In the genomic region with DNA sequence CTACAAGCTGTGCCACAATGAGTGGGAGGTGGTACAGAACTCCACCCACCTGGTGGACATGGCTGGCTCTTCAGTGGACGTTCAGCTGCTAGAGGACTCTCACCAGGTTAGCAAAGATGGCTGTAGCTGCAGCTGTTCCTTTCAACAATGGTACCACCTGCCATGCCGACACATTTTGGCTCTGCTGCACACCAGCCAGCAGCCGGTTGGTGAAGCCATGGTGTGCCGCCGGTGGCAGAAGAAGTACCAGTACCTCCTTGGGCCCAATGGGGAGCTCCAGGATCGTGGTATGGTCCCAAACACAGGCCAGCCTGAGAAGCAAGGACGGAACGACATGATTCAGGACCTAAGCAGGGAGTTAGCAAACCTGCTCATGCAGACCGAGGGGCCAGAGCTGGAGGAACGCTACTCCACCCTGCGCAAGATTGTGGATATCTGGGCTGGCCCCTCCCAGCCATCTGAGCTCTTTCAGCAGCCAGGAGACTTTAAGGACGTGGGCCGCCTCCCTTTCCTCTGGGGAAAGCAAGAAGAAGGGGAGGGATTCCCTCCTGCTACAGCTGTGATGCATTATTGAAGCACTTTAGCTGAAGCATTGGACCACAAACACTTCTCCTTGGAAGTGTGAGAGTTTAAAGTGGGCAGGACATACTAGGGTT, we compare ENCODE assay signal across 25 cellular contexts. TPM values are rescaled to one million over a fixed set of nuclear protein-coding genes. Genes with fewer than 3 reads are reported as not detected.
A peak's percentile ranks its signal among the peaks of the same experiment; 100 is the strongest.
DNase-seq lines count a peak whose midpoint lies in the region; ATAC-seq and TF ChIP-seq lines count a peak whose summit lies in the region.
"Had no signal": no experiment of that assay in that cellular context is flagged by ENCODE, and none has a peak within 500 bp of the region (broad histone marks: within the 10 kb centered on the region; RNA-seq: fewer than 3 reads in every experiment).

No MANE protein-coding gene starts in this region.

- no peaks in the 10 kb centered on the region for H3K27me3 Mint-ChIP-seq in activated naive CD4-positive, alpha-beta T cell treated with anti-CD3 and anti-CD28 coated beads for 36 hours (ENCODE audit: low read depth)
- H3K27me3 Mint-ChIP-seq: naive thymus-derived CD8-positive, alpha-beta T cell; T-helper 17 cell had no signal

- in situ Hi-C loops in ACHN (cut with HindIII; ENCODE audit: low pct_ligation_motif_present, low pct_unique_long_range_greater_than_20kb, low sequenced_read_pairs), result no loop called here

- peak overlapping the region in 1 of 4 donors; percentile 57 for H3K27ac ChIP-seq in gastroesophageal sphincter
- H3K27ac ChIP-seq: BLaER1, parathyroid adenoma, SK-N-MC, upper lobe of right lung had no signal

- no peak for TF ChIP-seq CTCF in gastroesophageal sphincter (IDR thresholded peaks at IDR 0.05)

- no peak for TF ChIP-seq EP300 in gastroesophageal sphincter (IDR thresholded peaks at IDR 0.05)

- peaks cover 7% of the 10 kb centered on the region for H3K36me3 Mint-ChIP-seq in activated naive CD4-positive, alpha-beta T cell treated with anti-CD3 and anti-CD28 coated beads for 36 hours (ENCODE audit: low read depth)

- no peak for TF ChIP-seq POLR2A in gastroesophageal sphincter (IDR thresholded peaks at IDR 0.05)

- H3K9me3 Mint-ChIP-seq in activated naive CD4-positive, alpha-beta T cell treated with anti-CD3 and anti-CD28 coated beads for 36 hours, result no peaks in the 10 kb centered on the region
- H3K9me3 Mint-ChIP-seq: naive thymus-derived CD8-positive, alpha-beta T cell had no signal

- CTCF ChIA-PET in activated naive CD4-positive, alpha-beta T cell treated with anti-CD3 and anti-CD28 coated beads for 36 hours (lab: Charles Lee), result interaction anchor here (0.7 to 1.0 kb wide), 2 partner anchors 11 to 12 kb away, joined by 3 to 4 read pairs; no protein-coding TSS in a partner anchor

- peaks cover 22% of the 10 kb centered on the region for H3K4me1 Mint-ChIP-seq in activated naive CD4-positive, alpha-beta T cell treated with anti-CD3 and anti-CD28 coated beads for 36 hours (ENCODE audit: low read depth)

- intact Hi-C loops in activated naive CD4-positive, alpha-beta T cell treated with anti-CD3 and anti-CD28 coated beads for 36 hours (cut with micrococcal nuclease), result no loop called here

- no peak overlapping the region for H3K27ac Mint-ChIP-seq in activated naive CD4-positive, alpha-beta T cell treated with anti-CD3 and anti-CD28 coated beads for 36 hours
- H3K27ac Mint-ChIP-seq: T-helper 17 cell, WTC11 had no signal

- H3K36me3 ChIP-seq in gastroesophageal sphincter, result peaks cover 0 to 34% of the 10 kb centered on the region in 2 donors
- H3K36me3 ChIP-seq: breast epithelium had no signal

- peaks cover 0 to 27% (median 6%) of the 10 kb centered on the region in 3 donors for H3K4me1 ChIP-seq in gastroesophageal sphincter
- H3K4me1 ChIP-seq: parathyroid adenoma had no signal

- WGBS in gastroesophageal sphincter (ENCODE audit: low coverage in 1 of 2), 2 donors, result 80% methylated on average over 2 of the region's 13 CpGs; no CpG with 5 or more reads in 1 of the 2 donors

- H3K4me3 Mint-ChIP-seq in activated naive CD4-positive, alpha-beta T cell treated with anti-CD3 and anti-CD28 coated beads for 36 hours, result no peak overlapping the region
- H3K4me3 Mint-ChIP-seq: naive thymus-derived CD8-positive, alpha-beta T cell; T-helper 17 cell; WTC11 had no signal

- no peaks in the 10 kb centered on the region for H3K27me3 ChIP-seq in gastroesophageal sphincter
- H3K27me3 ChIP-seq: BLaER1, breast epithelium, esophagus squamous epithelium, upper lobe of right lung had no signal

- no peak overlapping the region for H3K4me3 ChIP-seq in gastroesophageal sphincter
- H3K4me3 ChIP-seq: BLaER1, breast epithelium, coronary artery, esophagus squamous epithelium, SK-N-MC, upper lobe of right lung had no signal

- H3K9me3 ChIP-seq in gastroesophageal sphincter, result no peaks in the 10 kb centered on the region
- H3K9me3 ChIP-seq: BLaER1, breast epithelium, esophagus squamous epithelium, upper lobe of right lung had no signal

- ATAC-seq in gastroesophageal sphincter, result peak; percentile 46
- ATAC-seq in HG02885 (IDR thresholded peaks at IDR 0.05; ENCODE audit: poor library complexity, unreplicated experiment), result no peak
- ATAC-seq: HCT116; naive thymus-derived CD8-positive, alpha-beta T cell; T-helper 17 cell; upper lobe of right lung; WTC11 had no signal

- DNase-seq in AG08395 (ENCODE audit: low spot score) (peak; percentile 39), NCI-H82 treated with DMSO at 0.1 percent for 48 hours (lab: John Stamatoyannopoulos, UW; ENCODE audit: unreplicated experiment) (peak; percentile 28), ACHN (no peak)
- no peak for DNase-seq in activated naive CD4-positive, alpha-beta T cell treated with anti-CD3 and anti-CD28 coated beads for 36 hours
- DNase-seq: activated CD4-positive, alpha-beta T cell treated with anti-CD3 and anti-CD28 coated beads, Interleukin-2, amount 50 U/mL, for 48 hours; COR-L47; DMS79 treated with DMSO at 0.1 percent for 48 hours; esophagus squamous epithelium; head of caudate nucleus; left cardiac atrium; mesendoderm; MV-4-11; naive thymus-derived CD8-positive, alpha-beta T cell; NCI-H510A treated with DMSO at 0.1 percent for 48 hours; T-helper 17 cell; upper lobe of right lung had no signal

RNA-seq across cellular contexts. Expression of a gene that starts 2.8 kb away (rescaled TPM):
- 10 to 100 TPM in 1 of 4 donors, 1 to 10 TPM in 3; 6.6 to 11.9 (median 9.1) TPM for total RNA-seq in gastroesophageal sphincter
- 1 to 10 TPM; 8.2 to 8.4 TPM for total RNA-seq in activated naive CD4-positive, alpha-beta T cell treated with anti-CD3 and anti-CD28 coated beads for 36 hours

RNA-seq across cellular contexts. Expression of a gene that starts 9.2 kb away (rescaled TPM):
- 1 to 10 TPM in 3 of 4 donors, not detected in 1; 4.2 to 7.9 (median 5.1) TPM for total RNA-seq in gastroesophageal sphincter
- total RNA-seq in activated naive CD4-positive, alpha-beta T cell treated with anti-CD3 and anti-CD28 coated beads for 36 hours, result under 1 TPM; 0.38 to 0.52 TPM

RNA-seq across cellular contexts. Expression of a gene that starts 12.8 kb away (rescaled TPM):
- total RNA-seq in gastroesophageal sphincter, result 10 to 100 TPM in 3 of 4 donors, 1 to 10 TPM in 1; 2.2 to 26.4 (median 17.0) TPM
- total RNA-seq in activated naive CD4-positive, alpha-beta T cell treated with anti-CD3 and anti-CD28 coated beads for 36 hours, result 1 to 10 TPM in 1 of 2 experiments, under 1 TPM in 1; 0.99 to 1.4 TPM

RNA-seq across cellular contexts. Expression of a gene that starts 12.9 kb away (rescaled TPM):
- total RNA-seq in gastroesophageal sphincter, result 10 to 100 TPM; 36.4 to 73.0 (median 56.6) TPM
- total RNA-seq in activated naive CD4-positive, alpha-beta T cell treated with anti-CD3 and anti-CD28 coated beads for 36 hours, result 10 to 100 TPM; 28.7 to 31.5 TPM

RNA-seq across cellular contexts. Expression of a gene that starts 20.8 kb away (rescaled TPM):
- total RNA-seq in gastroesophageal sphincter, result 1 to 10 TPM; 2.8 to 5.0 (median 4.4) TPM
- 1 to 10 TPM; 3.3 to 3.7 TPM for total RNA-seq in activated naive CD4-positive, alpha-beta T cell treated with anti-CD3 and anti-CD28 coated beads for 36 hours

Comparison
In these comparisons a context has a peak if more than half of its experiments do, and no peak if none do; other contexts are left out.
1. DNase-seq: peak in AG08395 (single experiment) and NCI-H82 treated with DMSO at 0.1 percent for 48 hours (single experiment); none in ACHN (single experiment) and activated naive CD4-positive, alpha-beta T cell treated with anti-CD3 and anti-CD28 coated beads for 36 hours (single experiment).